8 cellular contexts compared by ENCODE assay signal in the genomic region with DNA sequence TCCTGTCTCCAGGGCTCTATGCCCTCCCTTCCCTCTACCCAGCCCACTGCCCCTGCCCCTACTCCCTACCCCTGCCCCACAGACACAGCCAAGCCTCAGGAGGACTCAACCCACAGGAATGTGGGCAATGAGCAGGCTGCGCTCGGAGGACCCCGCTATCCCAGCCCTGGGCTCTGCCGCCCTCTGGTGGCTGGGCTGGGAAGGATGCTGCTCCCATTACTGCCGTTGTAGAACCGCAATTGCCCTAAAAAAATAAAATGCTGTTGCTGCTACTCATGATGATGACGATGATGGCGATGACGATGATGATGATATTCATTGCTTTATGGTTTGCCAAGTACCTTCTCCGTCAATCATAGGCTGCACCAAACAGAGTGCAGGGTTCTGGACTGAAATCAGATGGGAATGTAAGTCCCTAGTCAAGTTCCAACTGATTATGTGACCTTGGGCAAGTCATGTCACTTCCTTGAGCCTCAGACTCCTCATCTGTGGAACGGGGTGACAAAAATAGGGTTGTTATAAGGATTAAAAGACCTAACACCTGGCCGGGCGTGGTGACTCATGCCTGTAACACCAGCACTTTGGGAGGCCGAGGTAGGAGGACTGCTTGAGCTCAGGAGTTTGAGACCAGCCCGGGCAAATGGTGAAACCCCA. TPM values are rescaled to one million over a fixed set of nuclear protein-coding genes. Genes with fewer than 3 reads are reported as not detected.
DNase-seq lines count a peak whose midpoint lies in the region; ATAC-seq and TF ChIP-seq lines count a peak whose summit lies in the region.

No MANE protein-coding gene starts in this region.

- H3K4ac ChIP-seq in mesenchymal stem cell (ENCODE audit: low read depth in 1 of 2, low read length in 2 of 2) = no peak overlapping the region

- H3K18ac ChIP-seq in mesenchymal stem cell (ENCODE audit: low read depth in 1 of 2, low read length in 2 of 2) = peak overlapping the region in 1 of 2 experiments; percentile 85

- no peaks in the 10 kb centered on the region for H3K36me3 Mint-ChIP-seq in activated CD8-positive, alpha-beta T cell treated with anti-CD3 and anti-CD28 coated beads, Interleukin-2, amount 10 ng/mL, durations not matched to agents 7 days and 5 days (ENCODE audit: low read depth)

- H2BK15ac ChIP-seq in mesenchymal stem cell (ENCODE audit: low read depth, poor library complexity, severe bottlenecking) = peak overlapping the region; percentile 33

- no peaks in the 10 kb centered on the region for H3K4me1 Mint-ChIP-seq in activated CD8-positive, alpha-beta T cell treated with anti-CD3 and anti-CD28 coated beads, Interleukin-2, amount 10 ng/mL, durations not matched to agents 7 days and 5 days (ENCODE audit: low read depth)

- H3K79me1 ChIP-seq in mesenchymal stem cell (replicated peaks; ENCODE audit: low read length, poor library complexity, severe bottlenecking) = peaks cover 10% of the 10 kb centered on the region

- POLR2A ChIA-PET in activated CD8-positive, alpha-beta T cell treated with anti-CD3 and anti-CD28 coated beads, Interleukin-2, amount 10 ng/mL, durations not matched to agents 7 days and 5 days (lab: Charles Lee) = no interaction called here

- H3K79me2 ChIP-seq in GM23248 (ENCODE audit: insufficient read depth) = no peaks in the 10 kb centered on the region

- H2AFZ ChIP-seq in GM23248 = peak overlapping the region; percentile 42; the same call in 1 of the 2 replicates
- H2AFZ ChIP-seq in mesenchymal stem cell (ENCODE audit: low read depth, low read length) = no peak overlapping the region

- H2BK5ac ChIP-seq in mesenchymal stem cell (ENCODE audit: low read depth, low read length, poor library complexity, severe bottlenecking) = no peak overlapping the region

- H3K27ac ChIP-seq in GM23248 = no peak overlapping the region
- no peak overlapping the region for H3K27ac ChIP-seq in mesenchymal stem cell (ENCODE audit: low read length, poor library complexity, severe bottlenecking)

- H4K8ac ChIP-seq in mesenchymal stem cell (ENCODE audit: low read length) = peak overlapping the region; percentile 78

- peaks cover 10% of the 10 kb centered on the region for H3K27me3 Mint-ChIP-seq in activated CD8-positive, alpha-beta T cell treated with anti-CD3 and anti-CD28 coated beads, Interleukin-2, amount 10 ng/mL, durations not matched to agents 7 days and 5 days (ENCODE audit: low read depth)

- H3K36me3 ChIP-seq in GM23248 (ENCODE audit: low read depth) (no peaks in the 10 kb centered on the region), mesenchymal stem cell (ENCODE audit: control insufficient read depth in 1 of 2, insufficient read depth in 2 of 2, low read depth in 1 of 2, low read length in 2 of 2) (no peaks in the 10 kb centered on the region)

- H3K4me3 ChIP-seq in GM23248 (no peak overlapping the region), mesenchymal stem cell (ENCODE audit: insufficient read depth in 1 of 2, low read depth in 1 of 2, low read length in 2 of 2) (no peak overlapping the region)

- H3K9me3 ChIP-seq in GM23248 (ENCODE audit: low read depth) = no peaks in the 10 kb centered on the region
- H3K9me3 ChIP-seq in mesenchymal stem cell (ENCODE audit: control insufficient read depth, low read length) = no peaks in the 10 kb centered on the region

- no peak overlapping the region for H3K4me3 Mint-ChIP-seq in activated CD8-positive, alpha-beta T cell treated with anti-CD3 and anti-CD28 coated beads, Interleukin-2, amount 10 ng/mL, durations not matched to agents 7 days and 5 days

- no peaks in the 10 kb centered on the region for H3K9me3 Mint-ChIP-seq in activated CD8-positive, alpha-beta T cell treated with anti-CD3 and anti-CD28 coated beads, Interleukin-2, amount 10 ng/mL, durations not matched to agents 7 days and 5 days (ENCODE audit: insufficient read depth)

- WGBS in GM23248 (ENCODE audit: low coverage in 1 of 2, low lambda C conversion rate in 2 of 2, missing lambda C conversion rate in 2 of 2), 2 experiments = 26 to 28% methylated on average over 15 of the region's 15 CpGs
- 25% methylated on average over 15 of the region's 15 CpGs for WGBS in mesenchymal stem cell

- no peak for DNase-seq in AG09319 (ENCODE audit: extremely low read depth, low read depth)
- DNase-seq in GM23248 = peak; percentile 83
- DNase-seq in NCI-H748 treated with DMSO at 0.1 percent for 48 hours (lab: John Stamatoyannopoulos, UW) = peak; percentile 5
- DNase-seq in activated CD8-positive, alpha-beta T cell treated with anti-CD3 and anti-CD28 coated beads, Interleukin-2, amount 10 ng/mL, durations not matched to agents 7 days and 5 days = peak; percentile 81
- peak; percentile 71 for DNase-seq in effector CD4-positive, alpha-beta T cell
- DNase-seq in mesenchymal stem cell = peak; percentile 76
- DNase-seq in stimulated activated CD8-positive, alpha-beta memory T cell treated with anti-CD3 and anti-CD28 coated beads, Interleukin-2, amount 100 ng/mL, for 48 hours (ENCODE audit: low read depth in 2 of 2) = peak; percentile 61 to 71

- peak overlapping the region in 1 of 2 experiments; percentile 96 for H2BK12ac ChIP-seq in mesenchymal stem cell (ENCODE audit: low read length in 2 of 2)

- no peak overlapping the region for H2BK120ac ChIP-seq in mesenchymal stem cell (ENCODE audit: low read depth, low read length)

- H2AK5ac ChIP-seq in mesenchymal stem cell (ENCODE audit: low read length, severe bottlenecking) = peak overlapping the region; percentile 54

- H3K4me2 ChIP-seq in GM23248 (ENCODE audit: unreplicated experiment) = peak overlapping the region; percentile 39
- peak overlapping the region; percentile 3 for H3K4me2 ChIP-seq in mesenchymal stem cell (ENCODE audit: low read length, poor library complexity, severe bottlenecking)

- H3K9ac ChIP-seq in GM23248 = no peak overlapping the region
- H3K9ac ChIP-seq in mesenchymal stem cell (ENCODE audit: low read length) = peak overlapping the region; percentile 41

- peak; percentile 98 for TF ChIP-seq CTCF in AG09319 (IDR thresholded peaks at IDR 0.05; ENCODE audit: low read depth, low read length)

- H3K14ac ChIP-seq in mesenchymal stem cell (ENCODE audit: low read length in 2 of 2) = no peak overlapping the region

- H4K20me1 ChIP-seq in GM23248 (ENCODE audit: insufficient read depth) = no peaks in the 10 kb centered on the region

- H3K23ac ChIP-seq in mesenchymal stem cell (ENCODE audit: low read length in 2 of 2) = no peak overlapping the region

- in situ Hi-C loops in GM23248 (cut with MboI) = loop anchor here (5.0 kb wide), 1 partner anchor 111 kb away; no protein-coding TSS in a partner anchor

- no peaks in the 10 kb centered on the region for H3K27me3 ChIP-seq in GM23248 (replicated peaks; ENCODE audit: insufficient read depth)
- peaks cover 0 to 10% of the 10 kb centered on the region in 2 experiments for H3K27me3 ChIP-seq in mesenchymal stem cell (ENCODE audit: control insufficient read depth in 1 of 2, insufficient read depth in 1 of 2, low read length in 2 of 2)

- H3K9me2 ChIP-seq in GM23248 (ENCODE audit: insufficient read depth) = no peaks in the 10 kb centered on the region

- CTCF ChIA-PET in activated CD8-positive, alpha-beta T cell treated with anti-CD3 and anti-CD28 coated beads, Interleukin-2, amount 10 ng/mL, durations not matched to agents 7 days and 5 days (lab: Charles Lee) = interaction anchor here (1.0 to 9.9 kb wide), 11 partner anchors 19 to 176 kb away, joined by 3 to 244 read pairs (median 5); partner anchors contain the start of gene FAM131C

- ATAC-seq in activated CD8-positive, alpha-beta T cell treated with anti-CD3 and anti-CD28 coated beads, Interleukin-2, amount 10 ng/mL, durations not matched to agents 7 days and 5 days = peak; percentile 93
- no peak for ATAC-seq in GM18873 (IDR thresholded peaks at IDR 0.05; ENCODE audit: low FRiP score, unreplicated experiment)

- H3K27ac Mint-ChIP-seq in activated CD8-positive, alpha-beta T cell treated with anti-CD3 and anti-CD28 coated beads, Interleukin-2, amount 10 ng/mL, durations not matched to agents 7 days and 5 days = no peak overlapping the region

- H3K4me1 ChIP-seq in GM23248 (ENCODE audit: insufficient read depth) (peaks cover 24% of the 10 kb centered on the region), mesenchymal stem cell (ENCODE audit: control insufficient read depth, insufficient read depth, low read depth, low read length) (peaks cover 38% of the 10 kb centered on the region)

- peaks cover 11% of the 10 kb centered on the region; the same call in 1 of the 2 replicates for H3F3A ChIP-seq in GM23248 (ENCODE audit: insufficient read depth)

- no peak overlapping the region for H4K91ac ChIP-seq in mesenchymal stem cell (ENCODE audit: low read length)

RNA-seq across cellular contexts. Expression of gene ARHGEF19, which starts 24.6 kb away (rescaled TPM):
- 8.6 and 12.1 TPM in 2 replicates for total RNA-seq in GM23248 (2014; rRNA removed; shearing (Covaris generic))
- polyA plus RNA-seq in GM23248 (2016; fragmentation: Nextera tagmentation; extraction: Ambion mirVana) = 13.3 and 14.2 TPM in 2 replicates
- 10 to 100 TPM; 11.4 to 11.9 TPM for total RNA-seq in activated CD8-positive, alpha-beta T cell treated with anti-CD3 and anti-CD28 coated beads, Interleukin-2, amount 10 ng/mL, durations not matched to agents 7 days and 5 days
- 4.5 TPM for polyA plus RNA-seq in mesenchymal stem cell (2013, experiment 1 of 2)
- 4.5 TPM for polyA plus RNA-seq in mesenchymal stem cell (2013, experiment 2 of 2)

RNA-seq across cellular contexts. Expression of gene EPHA2, which starts 32.0 kb away (rescaled TPM):
- total RNA-seq in GM23248 (2014; rRNA removed; shearing (Covaris generic)) = 20.4 and 21.7 TPM in 2 replicates
- polyA plus RNA-seq in GM23248 (2016; fragmentation: Nextera tagmentation; extraction: Ambion mirVana) = 8.0 and 8.8 TPM in 2 replicates
- not detected for total RNA-seq in activated CD8-positive, alpha-beta T cell treated with anti-CD3 and anti-CD28 coated beads, Interleukin-2, amount 10 ng/mL, durations not matched to agents 7 days and 5 days
- polyA plus RNA-seq in mesenchymal stem cell (2013, experiment 1 of 2) = 31.9 TPM
- polyA plus RNA-seq in mesenchymal stem cell (2013, experiment 2 of 2) = 31.0 TPM

RNA-seq across cellular contexts. Expression of gene CPLANE2, which starts 49.1 kb away (rescaled TPM):
- total RNA-seq in GM23248 (2014; rRNA removed; shearing (Covaris generic)) = 9.7 and 16.5 TPM in 2 replicates
- 2.6 and 3.5 TPM in 2 replicates for polyA plus RNA-seq in GM23248 (2016; fragmentation: Nextera tagmentation; extraction: Ambion mirVana)
- 1 to 10 TPM; 5.1 to 6.1 TPM for total RNA-seq in activated CD8-positive, alpha-beta T cell treated with anti-CD3 and anti-CD28 coated beads, Interleukin-2, amount 10 ng/mL, durations not matched to agents 7 days and 5 days
- 3.3 TPM for polyA plus RNA-seq in mesenchymal stem cell (2013, experiment 1 of 2)
- 2.7 TPM for polyA plus RNA-seq in mesenchymal stem cell (2013, experiment 2 of 2)

Comparison
In these comparisons a context has a peak if more than half of its experiments do, and no peak if none do; other contexts are left out.
1. RNA of gene EPHA2, which starts 32.0 kb away (total RNA-seq): 20.4 to 21.7 TPM in GM23248; not detected in activated CD8-positive, alpha-beta T cell treated with anti-CD3 and anti-CD28 coated beads, Interleukin-2, amount 10 ng/mL, durations not matched to agents 7 days and 5 days; every median in the first group is over 10 times any median in the second.